ENCODE assay signal across 25 cellular contexts in the genomic region with DNA sequence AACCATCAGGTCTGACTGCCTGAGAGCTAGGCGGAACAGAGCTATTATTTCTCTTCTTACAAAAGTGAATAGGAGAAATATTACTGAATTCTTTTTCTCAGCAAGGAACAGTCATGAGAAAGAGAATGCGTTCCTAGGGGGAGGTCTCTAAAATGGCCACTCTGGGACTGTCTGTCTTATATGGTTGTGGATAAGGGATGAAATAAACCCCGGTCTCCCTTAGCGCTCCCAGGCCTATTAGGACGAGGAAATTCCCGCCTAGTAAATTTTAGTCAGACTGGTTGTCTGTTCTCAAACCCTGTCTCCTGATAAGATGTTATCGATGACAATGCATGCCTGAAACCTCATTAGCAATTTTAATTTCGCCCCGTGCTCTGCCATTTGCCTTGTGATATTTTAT.
"Had no signal": no experiment of that assay in that cellular context is flagged by ENCODE, and none has a peak within 500 bp of the region (broad histone marks: within the 10 kb centered on the region; RNA-seq: fewer than 3 reads in every experiment).

No MANE protein-coding gene starts in this region.

- H3K4me1 ChIP-seq: colonic mucosa, gastrocnemius medialis, lower lobe of right lung, pancreas, right lobe of liver, stomach, testis, tibial artery had no signal

- H3K27ac ChIP-seq: colonic mucosa, gastrocnemius medialis, lower lobe of right lung, neutrophil, pancreas, right lobe of liver, stomach, testis, tibial artery had no signal

- H3K27me3 ChIP-seq: colonic mucosa, gastrocnemius medialis, neutrophil, pancreas, right lobe of liver, stomach, testis, tibial artery had no signal

- H3K4me3 ChIP-seq: colonic mucosa, gastrocnemius medialis, lower lobe of right lung, mucosa of descending colon, pancreas, right lobe of liver, stomach, testis, tibial artery had no signal

- H3K4me3 Mint-ChIP-seq: dendritic cell treated with granulocyte-macrophage colony-stimulating factor and Interleukin-4, amounts not matched to agents 40 ng/mL and 50 ng/mL, for 4 days; natural killer cell treated with Interleukin-12 subunit alpha and Interleukin-12 subunit beta and Interleukin-15 and Interleukin-18, amount 100 ng/mL, for 72 hours; neural crest cell; stimulated activated effector memory CD8-positive, alpha-beta T cell treated with anti-CD3 and anti-CD28 coated beads, Interleukin-12 subunit alpha, Interleukin-12 subunit beta, amount 100 ng/mL, for 72 hours; type B pancreatic cell had no signal

- H3K27me3 Mint-ChIP-seq: dendritic cell treated with granulocyte-macrophage colony-stimulating factor and Interleukin-4, amounts not matched to agents 40 ng/mL and 50 ng/mL, for 4 days; naive B cell; natural killer cell treated with Interleukin-12 subunit alpha and Interleukin-12 subunit beta and Interleukin-15 and Interleukin-18, amount 100 ng/mL, for 72 hours; type B pancreatic cell had no signal

- DNase-seq: colonic mucosa; effector CD8-positive, alpha-beta T cell; foreskin fibroblast; gastrocnemius medialis; head of caudate nucleus; left ventricle myocardium superior; lower lobe of right lung; mucosa of descending colon; naive B cell; pancreas; right lobe of liver; small intestine; stimulated activated CD4-positive, alpha-beta T cell treated with anti-CD3 and anti-CD28 coated beads, Interleukin-1b, Interleukin-23, amount 100 ng/mL, for 48 hours; stimulated activated CD4-positive, alpha-beta T cell treated with anti-CD3 and anti-CD28 coated beads, Interleukin-4, amount 100 ng/mL, for 1 hour; stimulated activated naive CD4-positive, alpha-beta T cell treated with Interleukin-2 at 50 U/mL for 16 hours; stomach; testis; tibial artery had no signal

- ATAC-seq: gastrocnemius medialis; left ventricle myocardium superior; lower lobe of right lung; mucosa of descending colon; natural killer cell treated with Interleukin-12 subunit alpha and Interleukin-12 subunit beta and Interleukin-15 and Interleukin-18, amount 100 ng/mL, for 72 hours; pancreas; right lobe of liver; stimulated activated effector memory CD8-positive, alpha-beta T cell treated with anti-CD3 and anti-CD28 coated beads, Interleukin-12 subunit alpha, Interleukin-12 subunit beta, amount 100 ng/mL, for 72 hours had no signal

- H3K9me3 ChIP-seq: colonic mucosa, gastrocnemius medialis, pancreas, right lobe of liver, testis had no signal

- H3K4me1 Mint-ChIP-seq: neural crest cell; stimulated activated effector memory CD8-positive, alpha-beta T cell treated with anti-CD3 and anti-CD28 coated beads, Interleukin-12 subunit alpha, Interleukin-12 subunit beta, amount 100 ng/mL, for 72 hours had no signal

- FAIRE-seq: keratinocyte, pancreas, small intestine had no signal

- H3K27ac Mint-ChIP-seq: dendritic cell treated with granulocyte-macrophage colony-stimulating factor and Interleukin-4, amounts not matched to agents 40 ng/mL and 50 ng/mL, for 4 days; natural killer cell treated with Interleukin-12 subunit alpha and Interleukin-12 subunit beta and Interleukin-15 and Interleukin-18, amount 100 ng/mL, for 72 hours; stimulated activated effector memory CD8-positive, alpha-beta T cell treated with anti-CD3 and anti-CD28 coated beads, Interleukin-12 subunit alpha, Interleukin-12 subunit beta, amount 100 ng/mL, for 72 hours; type B pancreatic cell had no signal
